ENCODE assay signal across 18 cellular contexts in the genomic region with DNA sequence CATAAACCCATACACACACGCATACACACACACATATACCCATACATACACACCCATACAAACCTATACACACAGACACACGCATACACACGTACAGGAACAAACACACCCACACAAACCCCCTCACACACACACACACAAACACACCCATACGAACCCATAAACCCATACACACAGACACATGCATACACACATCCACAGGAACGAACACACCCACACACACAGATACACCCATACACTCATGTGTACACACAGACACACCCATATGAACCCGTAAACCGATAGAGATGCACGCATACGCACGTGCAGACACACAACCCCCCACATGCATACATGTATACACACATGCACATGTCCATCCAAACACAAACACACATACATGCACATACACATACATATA. TPM values are rescaled to one million over a fixed set of nuclear protein-coding genes. Genes with fewer than 3 reads are reported as not detected.
"Had no signal": no experiment of that assay in that cellular context is flagged by ENCODE, and none has a peak within 500 bp of the region (broad histone marks: within the 10 kb centered on the region; RNA-seq: fewer than 3 reads in every experiment).

No MANE protein-coding gene starts in this region.

- H3K27ac Mint-ChIP-seq: activated naive CD4-positive, alpha-beta T cell treated with anti-CD3 and anti-CD28 coated beads for 36 hours; naive B cell had no signal

- H3K36me3 ChIP-seq: colonic mucosa, tibial nerve had no signal

- H3K4me1 ChIP-seq: colonic mucosa, parathyroid adenoma had no signal

- H3K27me3 ChIP-seq: colonic mucosa, tibial nerve had no signal

- H2AFZ ChIP-seq: parathyroid adenoma had no signal

- H3K4me3 ChIP-seq: colonic mucosa, lung, skin epidermis, tibial nerve had no signal

- DNase-seq: activated CD4-positive, alpha-beta T cell treated with anti-CD3 and anti-CD28 coated beads, Interleukin-2, amount 50 U/mL, for 4 hours; activated T-cell treated with anti-CD3 and anti-CD28 coated beads for 4 hours; central memory CD4-positive, alpha-beta T cell; colonic mucosa; foreskin fibroblast; hypothalamus; naive B cell; stimulated activated CD4-positive, alpha-beta T cell treated with anti-CD3 and anti-CD28 coated beads, Interleukin-4, amount 100 ng/mL, for 4 hours; stimulated activated CD8-positive, alpha-beta memory T cell treated with anti-CD3 and anti-CD28 coated beads, Interleukin-4, amount 100 ng/mL, for 48 hours; stimulated activated naive CD4-positive, alpha-beta T cell treated with Interleukin-2 at 50 U/mL for 16 hours; substantia nigra; T1000 had no signal

- H3K9ac ChIP-seq: parathyroid adenoma had no signal

- H3K4me3 Mint-ChIP-seq: activated naive CD4-positive, alpha-beta T cell treated with anti-CD3 and anti-CD28 coated beads for 36 hours; naive B cell had no signal

- H3K36me3 Mint-ChIP-seq: naive B cell had no signal

- H3K27ac ChIP-seq: colonic mucosa, parathyroid adenoma, tibial nerve had no signal

- H3K4me1 Mint-ChIP-seq: naive B cell had no signal

- FAIRE-seq: endothelial cell of umbilical vein had no signal

- H3K9me3 ChIP-seq: colonic mucosa, tibial nerve had no signal

RNA-seq across cellular contexts. Expression of a gene that starts 9.5 kb away (rescaled TPM):
- total RNA-seq: activated naive CD4-positive, alpha-beta T cell treated with anti-CD3 and anti-CD28 coated beads for 36 hours had no signal
